8 cellular contexts compared by ENCODE assay signal in genomic region chrX:47232197-47232802, GRCh38. TPM values are rescaled to one million over a fixed set of nuclear protein-coding genes. Genes with fewer than 3 reads are reported as not detected.
DNase-seq lines count a peak whose midpoint lies in the region; ATAC-seq, FAIRE-seq and TF ChIP-seq lines count a peak whose summit lies in the region.

No MANE protein-coding gene starts in this region.

- no peaks in the 10 kb centered on the region for H3K36me3 ChIP-seq in SJCRH30
- H3K36me3 ChIP-seq in gastrocnemius medialis = peaks cover 0 to 23% of the 10 kb centered on the region in 2 donors

- ATAC-seq in gastrocnemius medialis (no peak), GM19397 (IDR thresholded peaks at IDR 0.05; ENCODE audit: unreplicated experiment) (no peak)

- peak; percentile 59 for FAIRE-seq in GM19239 (lab: Jason Lieb, UNC)

- no peaks in the 10 kb centered on the region for H3K4me1 ChIP-seq in SJCRH30
- H3K4me1 ChIP-seq in gastrocnemius medialis = peaks cover 0 to 3% of the 10 kb centered on the region in 2 donors

- H3K4me3 ChIP-seq in SJCRH30 = peak overlapping the region; percentile 90
- peak overlapping the region; percentile 74 for H3K4me3 ChIP-seq in fibroblast of villous mesenchyme (ENCODE audit: low read depth, low read length)
- peak overlapping the region; percentile 57 to 84 (median 74) for H3K4me3 ChIP-seq in gastrocnemius medialis

- H3K27ac ChIP-seq in SJCRH30 (peak overlapping the region; percentile 96), gastrocnemius medialis (peak overlapping the region; percentile 88 to 93 (median 91))

- intact Hi-C loops in gastrocnemius medialis (cut with DNase I; ENCODE audit: low total_unique reads) = loop anchor here (2.0 to 5.0 kb wide), 3 partner anchors 290 to 427 kb away; partner anchors contain the start of gene UXT

- no peak for TF ChIP-seq CTCF in fibroblast of villous mesenchyme (IDR thresholded peaks at IDR 0.05; ENCODE audit: insufficient read depth, low read depth, low read length)
- TF ChIP-seq CTCF in gastrocnemius medialis (IDR thresholded peaks at IDR 0.05 in 4 of 5, conservative IDR thresholded peaks at IDR 0.05 in 1 of 5) = no peak

- in situ Hi-C loops in gastrocnemius medialis (cut with MboI; ENCODE audit: low sequenced_read_pairs in 4 of 4) = no loop called here

- H3K9me3 ChIP-seq in SJCRH30 (replicated peaks) (no peaks in the 10 kb centered on the region), gastrocnemius medialis (no peaks in the 10 kb centered on the region)

- no peak for TF ChIP-seq POLR2A in gastrocnemius medialis (IDR thresholded peaks at IDR 0.05)

- DNase-seq in GM19239 (ENCODE audit: insufficient read length, low spot score) = no peak
- DNase-seq in SJCRH30 = no peak
- DNase-seq in fibroblast of villous mesenchyme (ENCODE audit: low read depth) = no peak
- DNase-seq in gastrocnemius medialis = no peak
- DNase-seq in NCI-H1092 (lab: John Stamatoyannopoulos, UW) = no peak
- DNase-seq in 8988T = no peak
- no peak for DNase-seq in NCI-H82 (lab: John Stamatoyannopoulos, UW)

- no peaks in the 10 kb centered on the region for H3K27me3 ChIP-seq in SJCRH30
- H3K27me3 ChIP-seq in gastrocnemius medialis = no peaks in the 10 kb centered on the region

RNA-seq across cellular contexts. Expression of gene USP11, which starts 0.5 kb away (rescaled TPM):
- total RNA-seq in SJCRH30 (2014; rRNA removed; shearing (Covaris generic)) = 51.0 and 53.4 TPM in 2 replicates
- total RNA-seq in fibroblast of villous mesenchyme (47.0 and 48.4 TPM in 2 replicates), gastrocnemius medialis (10 to 100 TPM; 17.0 to 35.3 (median 25.0) TPM)

RNA-seq across cellular contexts. Expression of gene CDK16, which starts 13.8 kb away (rescaled TPM):
- total RNA-seq in SJCRH30 (2014; rRNA removed; shearing (Covaris generic)) = 68.5 and 71.8 TPM in 2 replicates
- 81.6 and 95.0 TPM in 2 replicates for total RNA-seq in fibroblast of villous mesenchyme
- total RNA-seq in gastrocnemius medialis = 100 to 1,000 TPM; 124 to 208 (median 178) TPM

RNA-seq across cellular contexts. Expression of gene UBA1, which starts 38.7 kb away (rescaled TPM):
- 152 and 158 TPM in 2 replicates for total RNA-seq in SJCRH30 (2014; rRNA removed; shearing (Covaris generic))
- 189 and 212 TPM in 2 replicates for total RNA-seq in fibroblast of villous mesenchyme
- 100 to 1,000 TPM; 113 to 181 (median 162) TPM for total RNA-seq in gastrocnemius medialis
